9 cellular contexts compared by ENCODE assay signal in genomic region chr11:65445604-65446445, GRCh38. TPM values are rescaled to one million over a fixed set of nuclear protein-coding genes. Genes with fewer than 3 reads are reported as not detected.
DNase-seq lines count a peak whose midpoint lies in the region; ATAC-seq and TF ChIP-seq lines count a peak whose summit lies in the region.
"Had no signal": no experiment of that assay in that cellular context is flagged by ENCODE, and none has a peak within 500 bp of the region (broad histone marks: within the 10 kb centered on the region; RNA-seq: fewer than 3 reads in every experiment).

No MANE protein-coding gene starts in this region.

- H3K27me3 Mint-ChIP-seq in activated B cell treated with CpG ODN at 0.5 μM for 24 hours, result no peaks in the 10 kb centered on the region

- H2AFZ ChIP-seq in smooth muscle cell (ENCODE audit: low read depth), result no peak overlapping the region

- CTCF ChIA-PET in activated B cell treated with CpG ODN at 0.5 μM for 24 hours (lab: Charles Lee), result no interaction called here

- H3K9ac ChIP-seq in smooth muscle cell (ENCODE audit: low read depth), result no peak overlapping the region

- H3K27me3 ChIP-seq in smooth muscle cell (ENCODE audit: low read depth) (no peaks in the 10 kb centered on the region), HAP-1 (ENCODE audit: low read depth) (no peaks in the 10 kb centered on the region)

- H3K4me1 ChIP-seq in smooth muscle cell (ENCODE audit: low read depth), result no peaks in the 10 kb centered on the region
- no peaks in the 10 kb centered on the region for H3K4me1 ChIP-seq in HAP-1

- ATAC-seq in activated B cell treated with CpG ODN at 0.5 μM for 24 hours (ENCODE audit: low read depth), result no peak
- ATAC-seq in GM18861 (IDR thresholded peaks at IDR 0.05; ENCODE audit: unreplicated experiment), result no peak

- POLR2A ChIA-PET in activated B cell treated with CpG ODN at 0.5 μM for 24 hours (lab: Charles Lee), result interaction anchor here (0.5 to 11.6 kb wide), 9 partner anchors 9 to 87 kb away, joined by 3 to 535 read pairs (median 5); partner anchors contain the start of genes MALAT1 and NEAT1

- no peak overlapping the region for H3K4me2 ChIP-seq in smooth muscle cell

- H3K79me2 ChIP-seq in smooth muscle cell (ENCODE audit: low read depth), result peaks cover 28% of the 10 kb centered on the region

- DNase-seq in HCEC 1CT, result peak; percentile 21
- DNase-seq in activated B cell treated with CpG ODN at 0.5 μM for 24 hours, result no peak
- peak; percentile 74 for DNase-seq in cardiac septum (ENCODE audit: low spot score)
- no peak for DNase-seq in smooth muscle cell (lab: John Stamatoyannopoulos, UW; ENCODE audit: unreplicated experiment)
- DNase-seq in NCI-H2171 treated with DMSO at 0.1 percent for 48 hours (lab: John Stamatoyannopoulos, UW), result no peak
- DNase-seq in HAP-1 (ENCODE audit: low spot score in 2 of 2), result no peak
- DNase-seq in LoVo (ENCODE audit: low spot score), result no peak
- DNase-seq: hypothalamus had no signal

- H3K36me3 ChIP-seq in smooth muscle cell (ENCODE audit: low read depth), result no peaks in the 10 kb centered on the region
- H3K36me3 ChIP-seq in HAP-1 (replicated peaks), result peaks cover 12% of the 10 kb centered on the region

- H3K9me3 Mint-ChIP-seq in activated B cell treated with CpG ODN at 0.5 μM for 24 hours, result no peaks in the 10 kb centered on the region

- intact Hi-C loops in activated B cell treated with CpG ODN at 0.5 μM for 24 hours (cut with micrococcal nuclease) (no loop called here), cardiac septum (cut with DNase I) (no loop called here)

- peaks cover 64% of the 10 kb centered on the region for H3K4me1 Mint-ChIP-seq in activated B cell treated with CpG ODN at 0.5 μM for 24 hours

- H3K4me3 ChIP-seq in smooth muscle cell, result no peak overlapping the region
- no peak overlapping the region for H3K4me3 ChIP-seq in HAP-1

- in situ Hi-C loops in HAP-1 (cut with MboI; ENCODE audit: low sequenced_read_pairs), result no loop called here

- peak overlapping the region; percentile 56 for H3K27ac ChIP-seq in smooth muscle cell (ENCODE audit: low read depth)

- H3K9me3 ChIP-seq in smooth muscle cell (replicated peaks; ENCODE audit: low read depth) (no peaks in the 10 kb centered on the region), HAP-1 (no peaks in the 10 kb centered on the region)

- TF ChIP-seq CTCF in activated B cell treated with CpG ODN at 0.5 μM for 24 hours (IDR thresholded peaks at IDR 0.05) (no peak), smooth muscle cell (IDR thresholded peaks at IDR 0.05; ENCODE audit: borderline replicate concordance, insufficient read depth, poor library complexity, severe bottlenecking) (no peak)

- peaks cover 62% of the 10 kb centered on the region for H3F3A ChIP-seq in smooth muscle cell (ENCODE audit: low read depth)

- 79% methylated on average over 9 of the region's 11 CpGs for WGBS in smooth muscle cell (ENCODE audit: low lambda C conversion rate)

- peaks cover 10% of the 10 kb centered on the region for H3K36me3 Mint-ChIP-seq in activated B cell treated with CpG ODN at 0.5 μM for 24 hours (ENCODE audit: low read depth)

- peaks cover 67% of the 10 kb centered on the region for H4K20me1 ChIP-seq in smooth muscle cell (ENCODE audit: low read depth)

- H3K27ac Mint-ChIP-seq in activated B cell treated with CpG ODN at 0.5 μM for 24 hours, result peak overlapping the region; percentile 16

- no peak overlapping the region for H3K4me3 Mint-ChIP-seq in activated B cell treated with CpG ODN at 0.5 μM for 24 hours

RNA-seq across cellular contexts. Expression of gene NEAT1, which starts 23.2 kb away (rescaled TPM):
- 578 and 699 TPM in 2 replicates for total RNA-seq in activated B cell treated with CpG ODN at 0.5 μM for 24 hours
- 668 TPM for total RNA-seq in cardiac septum
- 142 and 155 TPM in 2 replicates for total RNA-seq in smooth muscle cell
- polyA plus RNA-seq in smooth muscle cell, result 14.9 and 84.6 TPM in 2 replicates

RNA-seq across cellular contexts. Expression of gene MALAT1, which starts 53.0 kb away (rescaled TPM):
- total RNA-seq in activated B cell treated with CpG ODN at 0.5 μM for 24 hours (12,540 and 18,961 TPM in 2 replicates), cardiac septum (9,850 TPM), smooth muscle cell (7,019 and 7,386 TPM in 2 replicates)
- 6,158 and 16,096 TPM in 2 replicates for polyA plus RNA-seq in smooth muscle cell

RNA-seq across cellular contexts. Expression of gene FRMD8, which starts 59.4 kb away (rescaled TPM):
- total RNA-seq in activated B cell treated with CpG ODN at 0.5 μM for 24 hours (68.6 and 70.6 TPM in 2 replicates), cardiac septum (14.4 TPM), smooth muscle cell (16.7 and 19.1 TPM in 2 replicates)
- polyA plus RNA-seq in smooth muscle cell, result 37.8 and 40.8 TPM in 2 replicates

Comparison
In these comparisons a context has a peak if more than half of its experiments do, and no peak if none do; other contexts are left out.
1. DNase-seq: peak in HCEC 1CT (single experiment) and cardiac septum (single experiment); none in activated B cell treated with CpG ODN at 0.5 μM for 24 hours (single experiment), smooth muscle cell (single experiment), NCI-H2171 treated with DMSO at 0.1 percent for 48 hours (single experiment), HAP-1 (0 of 2) and LoVo (single experiment).